Comparison of ENCODE assay signal across 16 cellular contexts in genomic region chr1:14567056-14567455, GRCh38. TPM values are rescaled to one million over a fixed set of nuclear protein-coding genes. Genes with fewer than 3 reads are reported as not detected.
DNase-seq lines count a peak whose midpoint lies in the region; FAIRE-seq and TF ChIP-seq lines count a peak whose summit lies in the region.
"Had no signal": no experiment of that assay in that cellular context is flagged by ENCODE, and none has a peak within 500 bp of the region (broad histone marks: within the 10 kb centered on the region; RNA-seq: fewer than 3 reads in every experiment).

No MANE protein-coding gene starts in this region.

- in situ Hi-C loops in GM13977 (cut with MboI; ENCODE audit: low pct_unique_long_range_greater_than_20kb, low sequenced_read_pairs, unreplicated experiment) = no loop called here

- intact Hi-C loops in uterus (cut with DNase I; ENCODE audit: low total_unique reads) = no loop called here

- no peak overlapping the region for H3K18ac ChIP-seq in H1 (ENCODE audit: extremely low read depth, low read length)

- H3K79me2 ChIP-seq in OCI-LY1 (ENCODE audit: insufficient read depth, low read length) = no peaks in the 10 kb centered on the region
- H3K79me2 ChIP-seq in H1 (ENCODE audit: control insufficient read depth in 1 of 2, insufficient read depth in 2 of 2, low read length in 2 of 2) = no peaks in the 10 kb centered on the region

- no peak overlapping the region for H2BK120ac ChIP-seq in H1 (replicated peaks; ENCODE audit: low read depth, low read length)

- H3K4me1 ChIP-seq in OCI-LY1 (ENCODE audit: insufficient read depth, low read length, severe bottlenecking) (no peaks in the 10 kb centered on the region), H1 (replicated peaks in 1 of 4; ENCODE audit: control insufficient read depth in 3 of 4, insufficient read depth in 4 of 4, low read length in 3 of 4) (peaks cover 0 to 4% (median 0%) of the 10 kb centered on the region in 4 experiments; a peak in 2 of 7 replicates), uterus (no peaks in the 10 kb centered on the region)
- H3K4me1 ChIP-seq: tibial artery had no signal

- no peaks in the 10 kb centered on the region for H3K79me1 ChIP-seq in H1 (ENCODE audit: low read depth, low read length)

- no peak overlapping the region for H2BK5ac ChIP-seq in H1 (ENCODE audit: low read depth, low read length)

- H2AK5ac ChIP-seq in H1 (ENCODE audit: low read depth, low read length) = no peak overlapping the region

- TF ChIP-seq CTCF in GM12873 (IDR thresholded peaks at IDR 0.05; ENCODE audit: insufficient read depth, low read depth, low read length, missing control alignments) (peak; percentile 13), OCI-LY1 (IDR thresholded peaks at IDR 0.05; ENCODE audit: low read length) (peak; percentile 45), H1 (IDR thresholded peaks at IDR 0.05; ENCODE audit: control extremely low read depth in 1 of 3, insufficient read depth in 1 of 3, low read depth in 1 of 3, low read length in 3 of 3) (peak; percentile 33 to 62 (median 60)), uterus (IDR thresholded peaks at IDR 0.05) (no peak), GM13977 (IDR thresholded peaks at IDR 0.05; ENCODE audit: extremely low read depth, insufficient read depth, missing control alignments) (no peak)

- no peaks in the 10 kb centered on the region for H3K23me2 ChIP-seq in H1 (ENCODE audit: low read depth, low read length)

- H3K9me3 ChIP-seq in OCI-LY1 (ENCODE audit: low read length) = no peaks in the 10 kb centered on the region
- H3K9me3 ChIP-seq in H1 (ENCODE audit: insufficient read depth in 2 of 2, low read depth in 1 of 2, low read length in 1 of 2) = no peaks in the 10 kb centered on the region
- no peaks in the 10 kb centered on the region for H3K9me3 ChIP-seq in uterus

- H4K20me1 ChIP-seq in OCI-LY1 (ENCODE audit: insufficient read depth, low read length) = no peaks in the 10 kb centered on the region
- no peaks in the 10 kb centered on the region for H4K20me1 ChIP-seq in H1 (replicated peaks in 1 of 2; ENCODE audit: control insufficient read depth in 1 of 2, insufficient read depth in 2 of 2, low read length in 2 of 2)

- POLR2A ChIA-PET in H1 (lab: Charles Lee; ENCODE audit: partially characterized antibody) = interaction anchor here (1.0 kb wide), 1 partner anchor 11 kb away, joined by 3 read pairs; no protein-coding TSS in a partner anchor

- H3K36me3 ChIP-seq in OCI-LY1 (ENCODE audit: insufficient read depth, low read length) (no peaks in the 10 kb centered on the region), H1 (ENCODE audit: control insufficient read depth in 2 of 4, insufficient read depth in 4 of 4, low read length in 3 of 4) (no peaks in the 10 kb centered on the region), uterus (no peaks in the 10 kb centered on the region)
- H3K36me3 ChIP-seq: tibial artery had no signal

- H3K23ac ChIP-seq in H1 (ENCODE audit: insufficient read length) = no peak overlapping the region

- FAIRE-seq in H1 (lab: Jason Lieb, UNC) = peak; percentile 72
- no peak for FAIRE-seq in GM19239 (lab: Jason Lieb, UNC)
- FAIRE-seq: endometrium had no signal

- no peak overlapping the region for H2BK12ac ChIP-seq in H1 (ENCODE audit: low read depth, low read length)

- TF ChIP-seq EP300 in H1 (IDR thresholded peaks at IDR 0.05; ENCODE audit: borderline replicate concordance in 1 of 2, low read depth in 2 of 2, low read length in 2 of 2) = no peak

- TF ChIP-seq POLR2A in H1 (IDR thresholded peaks at IDR 0.05; ENCODE audit: control extremely low read depth in 1 of 2, low read depth in 2 of 2, low read length in 2 of 2) (no peak), uterus (IDR thresholded peaks at IDR 0.05) (no peak)

- H3K27me3 ChIP-seq in OCI-LY1 (ENCODE audit: insufficient read depth, low read length) (0 out of 2 replicates have a peak, but pooled peaks cover 4% of the 10 kb centered on the region), H1 (replicated peaks in 1 of 4; ENCODE audit: control insufficient read depth in 3 of 4, extremely low read depth in 1 of 4, insufficient read depth in 3 of 4, low read length in 3 of 4) (no peaks in the 10 kb centered on the region), uterus (no peaks in the 10 kb centered on the region)

- no peak overlapping the region for H2BK15ac ChIP-seq in H1 (ENCODE audit: low read length)

- H3K9me2 ChIP-seq in OCI-LY1 (ENCODE audit: low read depth, low read length) = no peaks in the 10 kb centered on the region

- no peak overlapping the region for H3K14ac ChIP-seq in H1 (ENCODE audit: insufficient read length)

- H3K9ac ChIP-seq in OCI-LY1 (ENCODE audit: low read length) (no peak overlapping the region), H1 (replicated peaks in 1 of 4; ENCODE audit: extremely low read depth in 1 of 4, low read depth in 3 of 4, low read length in 3 of 4) (no peak overlapping the region)

- no peak overlapping the region for H3K56ac ChIP-seq in H1 (replicated peaks; ENCODE audit: insufficient read length, low read depth, low read length)

- H3F3A ChIP-seq in OCI-LY1 (ENCODE audit: insufficient read depth, low read length) = no peaks in the 10 kb centered on the region

- no peak overlapping the region for H2AFZ ChIP-seq in OCI-LY1 (ENCODE audit: low read length)
- no peak overlapping the region for H2AFZ ChIP-seq in H1 (ENCODE audit: low read length)

- peak; percentile 3 for DNase-seq in CD1c-positive myeloid dendritic cell (ENCODE audit: extremely low spot score)
- DNase-seq in H1 (ENCODE audit: low read depth in 1 of 2, low spot score in 2 of 2) = peak; percentile 10 to 63
- no peak for DNase-seq in uterus
- DNase-seq in GM13977 (ENCODE audit: low spot score) = no peak
- DNase-seq in GDM1 (lab: John Stamatoyannopoulos, UW) = no peak
- no peak for DNase-seq in GM19239 (ENCODE audit: insufficient read length, low spot score)
- DNase-seq: activated CD4-positive, CD25-positive, alpha-beta regulatory T cell; activated CD8-positive, alpha-beta memory T cell treated with anti-CD3 and anti-CD28 coated beads for 24 hours; cerebellar nuclear complex; left cardiac atrium; NCI-H2081; NCI-H526 treated with DMSO at 0.1 percent for 48 hours; tibial artery had no signal

- CTCF ChIA-PET in H1 (lab: Charles Lee; ENCODE audit: partially characterized antibody) = interaction anchor here (0.7 to 2.9 kb wide), 28 partner anchors 9 to 536 kb away, joined by 3 to 19 read pairs (median 4); no protein-coding TSS in a partner anchor

- H2BK20ac ChIP-seq in H1 (ENCODE audit: low read length) = no peak overlapping the region

- no peak overlapping the region for H3K4ac ChIP-seq in H1 (replicated peaks; ENCODE audit: insufficient read length, low read depth, low read length)

- no peak overlapping the region for H3K27ac ChIP-seq in OCI-LY1 (ENCODE audit: low read depth, low read length, poor library complexity, severe bottlenecking)
- H3K27ac ChIP-seq in H1 (ENCODE audit: low read depth, low read length) = no peak overlapping the region
- no peak overlapping the region for H3K27ac ChIP-seq in uterus
- H3K27ac ChIP-seq: tibial artery had no signal

- TF ChIP-seq RAD21 in H1 (IDR thresholded peaks at IDR 0.05 in 1 of 2, conservative IDR thresholded peaks at IDR 0.05 in 1 of 2; ENCODE audit: low read depth in 2 of 2, low read length in 2 of 2) = peak; percentile 80

- H4K91ac ChIP-seq in H1 (replicated peaks; ENCODE audit: insufficient read length, low read length) = no peak overlapping the region

- no peak overlapping the region for H4K5ac ChIP-seq in H1 (ENCODE audit: insufficient read length, low read depth, low read length)

- H3K4me2 ChIP-seq in OCI-LY1 (ENCODE audit: low read length) (no peak overlapping the region), H1 (ENCODE audit: insufficient read depth in 1 of 2, low read depth in 2 of 2, low read length in 2 of 2) (no peak overlapping the region)

- WGBS in H1 (ENCODE audit: extremely low coverage in 1 of 2, insufficient coverage in 1 of 2, insufficient read length in 1 of 2, insufficient replicate concordance in 2 of 2, low coverage in 1 of 2, low lambda C conversion rate in 2 of 2, missing lambda C conversion rate in 1 of 2), 2 experiments = 47% methylated on average over 2 of the region's 2 CpGs; no CpG with 5 or more reads in 1 of the 2 experiments

- H3K4me3 ChIP-seq in OCI-LY1 (ENCODE audit: low read depth, low read length, poor library complexity, severe bottlenecking) (no peak overlapping the region), H1 (ENCODE audit: extremely low read depth in 1 of 4, insufficient read depth in 2 of 4, low read depth in 3 of 4, low read length in 4 of 4) (no peak overlapping the region), uterus (no peak overlapping the region)
- H3K4me3 ChIP-seq: tibial artery had no signal

- no peak overlapping the region for H4K8ac ChIP-seq in H1 (ENCODE audit: extremely low read depth, insufficient read depth, low read length)

TF ChIP-seq in H1, 55 proteins besides CTCF, POLR2A, EP300 and RAD21:
- no peak for TF ChIP-seq KDM4A (IDR thresholded peaks at IDR 0.05; ENCODE audit: low read depth, low read length, severe bottlenecking)
- TF ChIP-seq EGR1 (IDR thresholded peaks at IDR 0.05; ENCODE audit: borderline replicate concordance, low read depth, low read length) = no peak
- TF ChIP-seq TCF12 (IDR thresholded peaks at IDR 0.05; ENCODE audit: low read depth, low read length) = no peak
- TF ChIP-seq BRCA1 (IDR thresholded peaks at IDR 0.05; ENCODE audit: low read depth, low read length) = no peak

RNA-seq across cellular contexts. Expression of gene KAZN, which starts 31.4 kb away (rescaled TPM):
- 10.6 and 11.8 TPM in 2 replicates for total RNA-seq in H1 (2021; fragmentation: NEBNext Ultra II Directional; extraction: Animal tissue kit (Norgen Biotek cat#: 25700))
- polyA plus RNA-seq in H1 (2011; rRNA removed) = 3.7 and 5.0 TPM in 2 replicates
- polyA plus RNA-seq in H1 (2011; cell fraction: cytosol; rRNA removed) = 4.4 TPM
- polyA plus RNA-seq in H1 (2011; cell fraction: nucleus; rRNA removed) = 6.7 TPM
- 6.4 to 7.4 TPM (median 6.8 TPM) in 4 replicates for polyA plus RNA-seq in H1 (2012, experiment 1 of 2)
- polyA plus RNA-seq in H1 (2012, experiment 2 of 2) = 4.9 TPM
- polyA plus RNA-seq in H1 (2013, experiment 1 of 2) = 6.0 TPM
- 6.3 TPM for polyA plus RNA-seq in H1 (2013, experiment 2 of 2)
- 3.5 and 3.8 TPM in 2 replicates for polyA minus RNA-seq in H1 (2011; rRNA and poly(A)+ RNA removed)
- polyA minus RNA-seq in H1 (2011; cell fraction: cytosol; rRNA and poly(A)+ RNA removed) = 5.4 TPM
- 7.0 TPM for polyA minus RNA-seq in H1 (2011; cell fraction: nucleus; rRNA and poly(A)+ RNA removed)
- total RNA-seq in uterus = 10 to 100 TPM in 1 of 4 donors, 1 to 10 TPM in 2, under 1 TPM in 1; 0.77 to 12.3 (median 4.9) TPM

Comparison
In these comparisons a context has a peak if more than half of its experiments do, and no peak if none do; other contexts are left out.
1. DNase-seq: peak in CD1c-positive myeloid dendritic cell (single experiment) and H1 (2 of 2); none in uterus (0 of 2), GM13977 (single experiment), GDM1 (single experiment) and GM19239 (single experiment).
2. CTCF ChIP-seq: peak in GM12873 (single experiment), OCI-LY1 (single experiment) and H1 (3 of 3); none in uterus (0 of 4) and GM13977 (single experiment).